8 cellular contexts compared by ENCODE assay signal in the genomic region with DNA sequence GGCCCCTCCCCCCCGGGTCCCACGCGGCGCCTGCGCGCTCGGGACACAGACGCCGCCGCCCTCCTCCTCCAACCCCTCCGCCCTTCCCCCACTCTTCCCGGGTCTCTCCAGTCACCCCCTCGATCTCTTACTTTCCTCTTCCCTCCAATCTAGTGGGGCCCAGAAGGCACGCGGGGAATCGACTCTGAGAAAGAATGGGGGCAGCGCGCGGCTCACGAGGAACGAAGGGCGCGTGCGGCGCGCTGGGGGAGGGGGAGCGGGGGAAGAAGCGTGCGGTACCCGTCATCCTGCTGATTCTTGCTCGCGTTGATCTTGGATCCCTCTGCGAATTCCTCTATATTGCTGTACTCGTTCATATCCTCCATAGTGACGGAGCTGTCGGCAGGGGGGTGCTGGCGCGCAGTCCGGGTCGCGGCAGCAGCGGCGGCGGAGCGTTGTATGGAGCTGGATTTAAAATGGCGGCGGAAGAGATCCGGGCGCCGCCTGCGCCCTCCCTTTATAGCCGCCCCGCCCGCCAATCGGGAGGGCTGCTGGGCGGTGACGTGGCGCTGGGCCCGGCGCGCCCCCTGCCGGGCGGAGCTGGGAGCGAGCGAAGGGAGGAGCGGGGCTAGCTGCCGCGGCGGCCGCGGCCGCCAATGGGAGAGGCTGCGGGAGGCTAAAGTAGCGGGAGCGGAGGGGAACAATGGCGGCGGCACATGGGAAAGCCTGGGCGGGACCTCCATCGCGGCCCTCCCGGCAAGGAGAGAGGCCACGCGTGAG. TPM values are rescaled to one million over a fixed set of nuclear protein-coding genes. Genes with fewer than 3 reads are reported as not detected.
DNase-seq lines count a peak whose midpoint lies in the region; ATAC-seq and TF ChIP-seq lines count a peak whose summit lies in the region.

No MANE protein-coding gene starts in this region.

- intact Hi-C loops in HCT116 (cut with micrococcal nuclease): loop anchor here (1.0 kb wide), 1 partner anchor 55 kb away; no protein-coding TSS in a partner anchor

- H2AFZ ChIP-seq in HCT116 (ENCODE audit: low read depth, low read length, poor library complexity, severe bottlenecking): no peak overlapping the region
- peak overlapping the region; percentile 44; the same call in 1 of the 2 replicates for H2AFZ ChIP-seq in MM.1S (ENCODE audit: low read length)

- H3K9ac ChIP-seq in HCT116 (ENCODE audit: low read length) (peak overlapping the region; percentile 98), MM.1S (ENCODE audit: low read length) (peak overlapping the region; percentile 97)

- H3K36me3 ChIP-seq in HCT116 (ENCODE audit: control insufficient read depth in 1 of 2, insufficient read depth in 2 of 2, low read length in 2 of 2): peaks cover 44 to 52% of the 10 kb centered on the region in 2 experiments
- H3K36me3 ChIP-seq in MM.1S (replicated peaks; ENCODE audit: insufficient read depth, low read length): peaks cover 28% of the 10 kb centered on the region
- H3K36me3 ChIP-seq in suprapubic skin: peaks cover 30% of the 10 kb centered on the region

- no peak for TF ChIP-seq RAD21 in HCT116 (IDR thresholded peaks at IDR 0.05; ENCODE audit: low read depth)

- CTCF ChIA-PET in HCT116 (lab: Charles Lee): interaction anchor here (0.8 to 1.4 kb wide), 8 partner anchors 10 to 310 kb away, joined by 3 to 5 read pairs (median 3); a partner anchor contains a TSS

- BruUV-seq in HCT116 (replicated peaks; lab: Mats Ljungman, UMichigan): no TSS peak

- H3K27ac ChIP-seq in HCT116 (ENCODE audit: low read depth, low read length) (peak overlapping the region; percentile 93), MM.1S (ENCODE audit: low read length) (peak overlapping the region; percentile 93), suprapubic skin (peak overlapping the region; percentile 96)

- H3K4me1 ChIP-seq in HCT116 (ENCODE audit: control insufficient read depth in 1 of 2, insufficient read depth in 2 of 2, low read length in 2 of 2) (peaks cover 10 to 38% of the 10 kb centered on the region in 2 experiments; a peak in 3 of 4 replicates), MM.1S (ENCODE audit: low read length) (peaks cover 10% of the 10 kb centered on the region; the same call in 1 of the 2 replicates), suprapubic skin (peaks cover 49% of the 10 kb centered on the region)

- TF ChIP-seq EP300 in suprapubic skin (IDR thresholded peaks at IDR 0.05): no peak

- ATAC-seq in HCT116: peak; percentile 65

- H3F3A ChIP-seq in MM.1S (ENCODE audit: insufficient read depth, low read length): peaks cover 32% of the 10 kb centered on the region

- H3K9me2 ChIP-seq in HCT116 (ENCODE audit: insufficient read depth) (no peaks in the 10 kb centered on the region), MM.1S (replicated peaks; ENCODE audit: insufficient read depth, low read length) (no peaks in the 10 kb centered on the region)

- DNase-seq in GM04503 (ENCODE audit: low read depth) (peak; percentile 29), HCT116 (ENCODE audit: low read depth, low spot score) (peak; percentile 76), MM.1S (peak; percentile 90), SHP77 treated with DMSO at 0.1 percent for 48 hours (lab: John Stamatoyannopoulos, UW) (peak; percentile 47), foreskin melanocyte (peak; percentile 85), nucleus accumbens (lab: John Stamatoyannopoulos, UW) (peak; percentile 8 to 95 (median 87)), suprapubic skin (ENCODE audit: low spot score in 2 of 2) (peak; percentile 93)
- peak; percentile 89 for DNase-seq in activated gamma-delta T cell treated with anti-CD3 and anti-CD28 coated beads, Interleukin-2, amount 50 U/mL, for 16 hours (ENCODE audit: low read depth)

- H3K79me2 ChIP-seq in HCT116 (ENCODE audit: insufficient read depth, low read length) (peaks cover 86% of the 10 kb centered on the region), MM.1S (ENCODE audit: low read length) (peaks cover 85% of the 10 kb centered on the region)

- peak; percentile 85 for TF ChIP-seq POLR2A in HCT116 (IDR thresholded peaks at IDR 0.05; ENCODE audit: borderline replicate concordance, extremely low read depth, insufficient read depth, insufficient read length)
- TF ChIP-seq POLR2A in suprapubic skin (IDR thresholded peaks at IDR 0.05): peak; percentile 87 to 90

- POLR2A ChIA-PET in HCT116 (lab: Charles Lee): interaction anchor here (0.6 to 1.9 kb wide), 18 partner anchors 8 to 1178 kb away, joined by 3 to 39 read pairs (median 4); a partner anchor contains a TSS

- under 1% methylated on average over 59 of the region's 83 CpGs for WGBS in suprapubic skin

- H3K27me3 ChIP-seq in HCT116 (ENCODE audit: insufficient read depth, low read length): no peaks in the 10 kb centered on the region
- H3K27me3 ChIP-seq in MM.1S (replicated peaks; ENCODE audit: insufficient read depth, low read length): no peaks in the 10 kb centered on the region
- H3K27me3 ChIP-seq in suprapubic skin: no peaks in the 10 kb centered on the region

- H3K4me2 ChIP-seq in HCT116 (ENCODE audit: low read length) (peak overlapping the region; percentile 83), MM.1S (ENCODE audit: low read depth, low read length) (peak overlapping the region; percentile 80; the same call in 1 of the 2 replicates)

- H4K20me1 ChIP-seq in HCT116 (ENCODE audit: insufficient read depth): peaks cover 53% of the 10 kb centered on the region
- H4K20me1 ChIP-seq in MM.1S (ENCODE audit: insufficient read depth, low read length): peaks cover 57% of the 10 kb centered on the region

- RAD21 ChIA-PET in HCT116 (lab: Charles Lee; ENCODE audit: low non-redundant PET in 1 of 2, low total read pairs in 2 of 2, uncharacterized antibody in 2 of 2, unreplicated experiment in 2 of 2): interaction anchor here (0.9 to 1.3 kb wide), 2 partner anchors 55 kb away, joined by 3 to 4 read pairs; a partner anchor contains a TSS

- TF ChIP-seq CTCF in HCT116 (IDR thresholded peaks at IDR 0.05 in 2 of 3, conservative IDR thresholded peaks at IDR 0.05 in 1 of 3; ENCODE audit: borderline replicate concordance in 1 of 3, insufficient read depth in 1 of 3, low read depth in 2 of 3, low read length in 2 of 3): peak in 2 of 3 experiments; percentile 75 to 88; a peak in 4 of 6 replicates
- peak; percentile 88 for TF ChIP-seq CTCF in MM.1S (IDR thresholded peaks at IDR 0.05; ENCODE audit: low read length)
- peak; percentile 90 to 99 for TF ChIP-seq CTCF in suprapubic skin (IDR thresholded peaks at IDR 0.05)

- H3K9me3 ChIP-seq in HCT116 (ENCODE audit: control insufficient read depth in 1 of 2, insufficient read depth in 1 of 2, low read depth in 1 of 2, low read length in 2 of 2): no peaks in the 10 kb centered on the region
- no peaks in the 10 kb centered on the region for H3K9me3 ChIP-seq in MM.1S (replicated peaks; ENCODE audit: insufficient read depth, low read length)
- H3K9me3 ChIP-seq in suprapubic skin: no peaks in the 10 kb centered on the region

- H3K4me3 ChIP-seq in HCT116 (replicated peaks in 1 of 2; ENCODE audit: low read depth in 1 of 2, low read length in 2 of 2): peak overlapping the region; percentile 95 to 98
- H3K4me3 ChIP-seq in MM.1S (ENCODE audit: low read length): peak overlapping the region; percentile 90
- H3K4me3 ChIP-seq in suprapubic skin: peak overlapping the region; percentile 83

TF ChIP-seq in HCT116, 20 proteins besides CTCF, POLR2A, EP300 and RAD21:
- TF ChIP-seq YY1 (IDR thresholded peaks at IDR 0.05; ENCODE audit: extremely low read depth, insufficient replicate concordance, low read depth, low read length) (peak; percentile 86), TCF7L2 (IDR thresholded peaks at IDR 0.05; ENCODE audit: borderline replicate concordance, extremely low read depth, insufficient read depth, insufficient read length) (peak; percentile 62), SRF (IDR thresholded peaks at IDR 0.05; ENCODE audit: low read depth) (no peak), POLR2AphosphoS5 (IDR thresholded peaks at IDR 0.05; ENCODE audit: low read depth, low read length) (peak; percentile 95)
- TF ChIP-seq, protein P1, sequence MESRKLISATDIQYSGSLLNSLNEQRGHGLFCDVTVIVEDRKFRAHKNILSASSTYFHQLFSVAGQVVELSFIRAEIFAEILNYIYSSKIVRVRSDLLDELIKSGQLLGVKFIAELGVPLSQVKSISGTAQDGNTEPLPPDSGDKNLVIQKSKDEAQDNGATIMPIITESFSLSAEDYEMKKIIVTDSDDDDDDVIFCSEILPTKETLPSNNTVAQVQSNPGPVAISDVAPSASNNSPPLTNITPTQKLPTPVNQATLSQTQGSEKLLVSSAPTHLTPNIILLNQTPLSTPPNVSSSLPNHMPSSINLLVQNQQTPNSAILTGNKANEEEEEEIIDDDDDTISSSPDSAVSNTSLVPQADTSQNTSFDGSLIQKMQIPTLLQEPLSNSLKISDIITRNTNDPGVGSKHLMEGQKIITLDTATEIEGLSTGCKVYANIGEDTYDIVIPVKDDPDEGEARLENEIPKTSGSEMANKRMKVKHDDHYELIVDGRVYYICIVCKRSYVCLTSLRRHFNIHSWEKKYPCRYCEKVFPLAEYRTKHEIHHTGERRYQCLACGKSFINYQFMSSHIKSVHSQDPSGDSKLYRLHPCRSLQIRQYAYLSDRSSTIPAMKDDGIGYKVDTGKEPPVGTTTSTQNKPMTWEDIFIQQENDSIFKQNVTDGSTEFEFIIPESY (IDR thresholded peaks at IDR 0.05; ENCODE audit: extremely low read depth, insufficient replicate concordance, low read length): peak; percentile 8

RNA-seq across cellular contexts. Expression of a gene that starts 1.1 kb away (rescaled TPM):
- 206 TPM for total RNA-seq in HCT116 (2021; ENCODE audit: unreplicated experiment)
- 132 and 162 TPM in 2 replicates for polyA plus RNA-seq in HCT116 (2012)
- total RNA-seq in suprapubic skin: 100 to 1,000 TPM; 101 to 257 (median 126) TPM

RNA-seq across cellular contexts. Expression of a gene that starts 1.2 kb away (rescaled TPM):
- total RNA-seq in HCT116 (2021; ENCODE audit: unreplicated experiment) (53.4 TPM), suprapubic skin (10 to 100 TPM; 31.2 to 36.1 (median 31.8) TPM)
- 37.1 and 43.2 TPM in 2 replicates for polyA plus RNA-seq in HCT116 (2012)

RNA-seq across cellular contexts. Expression of a gene that starts 55.4 kb away (rescaled TPM):
- total RNA-seq in HCT116 (2021; ENCODE audit: unreplicated experiment): 357 TPM
- 258 and 261 TPM in 2 replicates for polyA plus RNA-seq in HCT116 (2012)
- total RNA-seq in suprapubic skin: 100 to 1,000 TPM in 1 of 4 donors, 10 to 100 TPM in 3; 65.5 to 253 (median 78.1) TPM

Comparison
In these comparisons a context has a peak if more than half of its experiments do, and no peak if none do; other contexts are left out.
1. Peak in every context shown above with its lines: DNase-seq, ATAC-seq, H3K4me3 ChIP-seq and H3K27ac ChIP-seq.
2. DNase-seq: peak in every context shown above with its lines; median percentile 93 in suprapubic skin; 90 in MM.1S; 89 in activated gamma-delta T cell treated with anti-CD3 and anti-CD28 coated beads, Interleukin-2, amount 50 U/mL, for 16 hours; 87 in nucleus accumbens; 85 in foreskin melanocyte; 76 in HCT116; 47 in SHP77 treated with DMSO at 0.1 percent for 48 hours; 29 in GM04503.